ENCODE assay signal across 14 cellular contexts in genomic region chr20:23995287-23995686, GRCh38. TPM values are rescaled to one million over a fixed set of nuclear protein-coding genes. Genes with fewer than 3 reads are reported as not detected.
DNase-seq lines count a peak whose midpoint lies in the region; ATAC-seq and TF ChIP-seq lines count a peak whose summit lies in the region.
"Not testable (repeated sequence)": the region's sequence is repeated elsewhere in the genome, so short reads cannot be mapped to it uniquely, and the experiment has no call there.
"Had no signal": no experiment of that assay in that cellular context is flagged by ENCODE, and none has a peak within 500 bp of the region (broad histone marks: within the 10 kb centered on the region; RNA-seq: fewer than 3 reads in every experiment).

No MANE protein-coding gene starts in this region.

- not testable (repeated sequence) for H3K27me3 ChIP-seq in BLaER1

- not testable (repeated sequence) for H3K27ac ChIP-seq in BLaER1

- H3K27ac Mint-ChIP-seq in activated CD4-positive, alpha-beta T cell treated with anti-CD3 and anti-CD28 coated beads for 36 hours = not testable (repeated sequence)
- peak overlapping the region; percentile 21 for H3K27ac Mint-ChIP-seq in progenitor cell of endocrine pancreas

- not testable (repeated sequence) for TF ChIP-seq CTCF in progenitor cell of endocrine pancreas (IDR thresholded peaks at IDR 0.05; ENCODE audit: unreplicated experiment)

- peak; percentile 22 for DNase-seq in NCI-H345 (lab: John Stamatoyannopoulos, UW)
- DNase-seq in activated CD4-positive, alpha-beta T cell treated with anti-CD3 and anti-CD28 coated beads for 36 hours = peak; percentile 13
- peak; percentile 57 for DNase-seq in activated effector memory CD4-positive, alpha-beta T cell treated with anti-CD3 and anti-CD28 coated beads, Interleukin-2, amount 50 U/mL, for 16 hours
- peak; percentile 64 for DNase-seq in mesenteric fat pad (ENCODE audit: low spot score)
- DNase-seq in progenitor cell of endocrine pancreas (ENCODE audit: low spot score, unreplicated experiment) = not testable (repeated sequence)

- POLR2A ChIA-PET in activated CD4-positive, alpha-beta T cell treated with anti-CD3 and anti-CD28 coated beads for 36 hours (lab: Charles Lee) = not testable (repeated sequence)

- not testable (repeated sequence) for H3K4me1 ChIP-seq in BLaER1

- not testable (repeated sequence) for H3K27me3 Mint-ChIP-seq in activated CD4-positive, alpha-beta T cell treated with anti-CD3 and anti-CD28 coated beads for 36 hours; progenitor cell of endocrine pancreas

- ATAC-seq in activated CD4-positive, alpha-beta T cell treated with anti-CD3 and anti-CD28 coated beads for 36 hours = not testable (repeated sequence)

- H3K4me3 Mint-ChIP-seq in activated CD4-positive, alpha-beta T cell treated with anti-CD3 and anti-CD28 coated beads for 36 hours; progenitor cell of endocrine pancreas (ENCODE audit: low read depth): not testable (repeated sequence)

- intact Hi-C loops in activated CD4-positive, alpha-beta T cell treated with anti-CD3 and anti-CD28 coated beads for 36 hours (cut with DNase I, micrococcal nuclease) = loop anchor here (5.0 kb wide), 2 partner anchors 108 to 198 kb away; no protein-coding TSS in a partner anchor

- not testable (repeated sequence) for H3K9me3 ChIP-seq in BLaER1

- H3K36me3 Mint-ChIP-seq in activated CD4-positive, alpha-beta T cell treated with anti-CD3 and anti-CD28 coated beads for 36 hours (ENCODE audit: low read depth); progenitor cell of endocrine pancreas (ENCODE audit: insufficient read depth): not testable (repeated sequence)

- not testable (repeated sequence) for H3K4me1 Mint-ChIP-seq in activated CD4-positive, alpha-beta T cell treated with anti-CD3 and anti-CD28 coated beads for 36 hours; progenitor cell of endocrine pancreas (ENCODE audit: low read depth)

- H3K4me3 ChIP-seq in BLaER1 = not testable (repeated sequence)

- not testable (repeated sequence) for H3K9me3 Mint-ChIP-seq in activated CD4-positive, alpha-beta T cell treated with anti-CD3 and anti-CD28 coated beads for 36 hours (ENCODE audit: low read depth); progenitor cell of endocrine pancreas (ENCODE audit: low read depth)

- H3K36me3 ChIP-seq in BLaER1 = not testable (repeated sequence)

- H4K20me1 ChIP-seq in BLaER1 = not testable (repeated sequence)

- not testable (repeated sequence) for H3K9ac ChIP-seq in BLaER1

- CTCF ChIA-PET in activated CD4-positive, alpha-beta T cell treated with anti-CD3 and anti-CD28 coated beads for 36 hours (lab: Charles Lee) = not testable (repeated sequence)

- H3K4me2 ChIP-seq in BLaER1 = peak overlapping the region; percentile 18; the same call in 1 of the 2 replicates

RNA-seq across cellular contexts. Expression of gene GGTLC1, which starts 6.7 kb away (rescaled TPM):
- total RNA-seq in activated CD4-positive, alpha-beta T cell treated with anti-CD3 and anti-CD28 coated beads for 36 hours = not detected
- not detected for total RNA-seq in mesenteric fat pad
- not detected in 2 replicates for total RNA-seq in progenitor cell of endocrine pancreas
- total RNA-seq: A172; B cell; CD4-positive, alpha-beta memory T cell; CD4-positive, CD25-positive, alpha-beta regulatory T cell; CD8-positive, alpha-beta memory T cell; Daoy; G401; GM12878 had no signal
